25 cellular contexts compared by ENCODE assay signal in genomic region chr12:71872999-71873398, GRCh38.
"Had no signal": no experiment of that assay in that cellular context is flagged by ENCODE, and none has a peak within 500 bp of the region (broad histone marks: within the 10 kb centered on the region; RNA-seq: fewer than 3 reads in every experiment).

No MANE protein-coding gene starts in this region.

- H3K27me3 Mint-ChIP-seq: activated CD4-positive, alpha-beta memory T cell treated with anti-CD3 and anti-CD28 coated beads for 36 hours; activated CD4-positive, alpha-beta T cell treated with anti-CD3 and anti-CD28 coated beads, Interleukin-2, amount 10 ng/mL, durations not matched to agents 7 days and 5 days; T-cell had no signal

- H3K27ac Mint-ChIP-seq: activated CD4-positive, alpha-beta memory T cell treated with anti-CD3 and anti-CD28 coated beads for 36 hours; activated CD4-positive, alpha-beta T cell treated with anti-CD3 and anti-CD28 coated beads, Interleukin-2, amount 10 ng/mL, durations not matched to agents 7 days and 5 days; activated naive CD4-positive, alpha-beta T cell treated with anti-CD3 and anti-CD28 coated beads, Interleukin-2, amount 50 U/mL, for 72 hours had no signal

- DNase-seq: activated CD4-positive, alpha-beta memory T cell treated with anti-CD3 and anti-CD28 coated beads for 36 hours; activated CD4-positive, alpha-beta T cell treated with anti-CD3 and anti-CD28 coated beads, Interleukin-2, amount 10 ng/mL, durations not matched to agents 7 days and 5 days; activated CD4-positive, CD25-positive, alpha-beta regulatory T cell; activated CD8-positive, alpha-beta memory T cell treated with anti-CD3 and anti-CD28 coated beads for 24 hours; activated effector memory CD4-positive, alpha-beta T cell treated with anti-CD3 and anti-CD28 coated beads, Interleukin-2, amount 50 U/mL, for 16 hours; activated naive CD4-positive, alpha-beta T cell treated with Interleukin-2 at 50 U/mL for 16 hours; activated T-cell treated with anti-CD3 and anti-CD28 coated beads, Interleukin-2, amount 50 U/mL, for 4 hours; brain microvascular endothelial cell; cerebellar nuclear complex; KG1; NCI-H1048; NCI-H146; NCI-H1930; NCI-H2171 treated with DMSO at 0.1 percent for 48 hours; NCI-H345; NCI-H510A; NCI-H526 treated with DMSO at 0.1 percent for 48 hours; PC-3; SHP77 treated with DMSO at 0.1 percent for 48 hours; T-cell; T-helper 2 cell; T1000 had no signal

- H3K4me3 Mint-ChIP-seq: activated CD4-positive, alpha-beta memory T cell treated with anti-CD3 and anti-CD28 coated beads for 36 hours; activated CD4-positive, alpha-beta T cell treated with anti-CD3 and anti-CD28 coated beads, Interleukin-2, amount 10 ng/mL, durations not matched to agents 7 days and 5 days; activated T-cell treated with anti-CD3 and anti-CD28 coated beads, Interleukin-2, amount 50 U/mL, for 4 hours; T-cell had no signal

- ATAC-seq: activated T-cell treated with anti-CD3 and anti-CD28 coated beads, Interleukin-2, amount 50 U/mL, for 4 hours; T-cell had no signal

- FAIRE-seq: RCC 7860, TTC549 had no signal

- H3K9me3 Mint-ChIP-seq: activated CD4-positive, alpha-beta memory T cell treated with anti-CD3 and anti-CD28 coated beads for 36 hours; activated CD4-positive, alpha-beta T cell treated with anti-CD3 and anti-CD28 coated beads, Interleukin-2, amount 10 ng/mL, durations not matched to agents 7 days and 5 days; activated naive CD4-positive, alpha-beta T cell treated with anti-CD3 and anti-CD28 coated beads, Interleukin-2, amount 50 U/mL, for 72 hours; activated T-cell treated with anti-CD3 and anti-CD28 coated beads, Interleukin-2, amount 50 U/mL, for 4 hours; T-cell had no signal
